37 cellular contexts compared by ENCODE assay signal in the genomic region with DNA sequence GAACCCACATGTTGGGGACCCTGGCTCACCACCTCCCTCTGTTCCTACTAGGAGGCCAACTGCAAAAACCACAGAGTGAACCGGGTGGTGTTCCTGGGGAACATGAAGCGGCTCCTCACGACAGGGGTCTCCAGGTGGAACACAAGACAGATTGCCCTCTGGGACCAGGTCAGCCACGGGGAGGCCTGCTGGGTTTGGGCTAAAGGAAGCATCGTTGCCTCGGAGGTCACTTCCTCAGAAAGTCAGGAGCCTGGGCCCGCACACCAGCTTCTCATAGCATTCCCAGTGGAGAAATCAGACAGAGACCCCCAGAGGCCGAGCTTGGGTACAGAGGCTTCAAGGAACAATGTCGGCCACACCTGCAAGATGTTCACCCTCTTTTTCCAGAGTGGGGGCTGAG.
DNase-seq lines count a peak whose midpoint lies in the region; ATAC-seq, FAIRE-seq and TF ChIP-seq lines count a peak whose summit lies in the region.
"Had no signal": no experiment of that assay in that cellular context is flagged by ENCODE, and none has a peak within 500 bp of the region (broad histone marks: within the 10 kb centered on the region; RNA-seq: fewer than 3 reads in every experiment).

No MANE protein-coding gene starts in this region.

- no peaks in the 10 kb centered on the region for H3K36me3 ChIP-seq in RWPE2 (ENCODE audit: low read depth)
- no peaks in the 10 kb centered on the region for H3K36me3 ChIP-seq in H1 (ENCODE audit: control insufficient read depth in 2 of 4, insufficient read depth in 4 of 4, low read length in 3 of 4)
- no peaks in the 10 kb centered on the region for H3K36me3 ChIP-seq in endodermal cell (ENCODE audit: control insufficient read depth, insufficient read depth, low read length)
- H3K36me3 ChIP-seq: BE2C had no signal

- no peak overlapping the region for H3K4me2 ChIP-seq in H1 (ENCODE audit: insufficient read depth in 1 of 2, low read depth in 2 of 2, low read length in 2 of 2)
- H3K4me2 ChIP-seq: A549 had no signal

- H3K9me3 Mint-ChIP-seq in WTC11 (no peaks in the 10 kb centered on the region), endodermal cell (no peaks in the 10 kb centered on the region)
- H3K9me3 Mint-ChIP-seq: CD4-positive, alpha-beta T cell; CD4-positive, CD25-positive, alpha-beta regulatory T cell; CD8-positive, alpha-beta T cell had no signal

- H2BK15ac ChIP-seq in H1 (ENCODE audit: low read length): no peak overlapping the region

- H3K4ac ChIP-seq in H1 (replicated peaks; ENCODE audit: insufficient read length, low read depth, low read length): no peak overlapping the region

- no peak for FAIRE-seq in H1 (lab: Jason Lieb, UNC)
- FAIRE-seq: A204.1, A549, D721Med had no signal

- DNase-seq in RWPE2 (ENCODE audit: low spot score): peak; percentile 63
- no peak for DNase-seq in WTC11 (ENCODE audit: low spot score)
- no peak for DNase-seq in H1 (ENCODE audit: low read depth in 1 of 2, low spot score in 2 of 2)
- no peak for DNase-seq in endodermal cell
- no peak for DNase-seq in GM20000 (ENCODE audit: low spot score)
- DNase-seq in NAMALWA (ENCODE audit: low spot score): no peak
- DNase-seq in NCI-H2081 (lab: John Stamatoyannopoulos, UW): no peak
- DNase-seq: 8988T; ACHN; AML-193; BE2C; C1 segment of cervical spinal cord; Caco-2; Calu3; CD4-positive, alpha-beta memory T cell; CD4-positive, alpha-beta T cell; CD4-positive, CD25-positive, alpha-beta regulatory T cell; CD8-positive, alpha-beta memory T cell; CD8-positive, alpha-beta T cell; COR-L47; DMS 273 treated with DMSO at 0.1 percent for 48 hours; DMS153; DMS53; DMS79; DMS79 treated with DMSO at 0.1 percent for 48 hours; DND-41; EL had no signal

- no peaks in the 10 kb centered on the region for H3K4me1 Mint-ChIP-seq in WTC11
- H3K4me1 Mint-ChIP-seq in endodermal cell: peaks cover 8% of the 10 kb centered on the region
- H3K4me1 Mint-ChIP-seq: CD4-positive, CD25-positive, alpha-beta regulatory T cell; CD8-positive, alpha-beta memory T cell had no signal

- H2BK20ac ChIP-seq in H1 (ENCODE audit: low read length): no peak overlapping the region

- H4K20me1 ChIP-seq in H1 (replicated peaks in 1 of 2; ENCODE audit: control insufficient read depth in 1 of 2, insufficient read depth in 2 of 2, low read length in 2 of 2): no peaks in the 10 kb centered on the region
- H4K20me1 ChIP-seq: BLaER1 had no signal

- no peaks in the 10 kb centered on the region for H3K27me3 Mint-ChIP-seq in WTC11 (ENCODE audit: low read depth)
- peaks cover 1% of the 10 kb centered on the region for H3K27me3 Mint-ChIP-seq in endodermal cell (ENCODE audit: insufficient read depth)

- CTCF ChIA-PET in WTC11 (lab: Charles Lee) (interaction anchor here (0.6 to 3.5 kb wide), 8 partner anchors 15 to 211 kb away, joined by 3 to 15 read pairs (median 4); no protein-coding TSS in a partner anchor), H1 (lab: Charles Lee; ENCODE audit: partially characterized antibody) (interaction anchor here (1.0 to 3.0 kb wide), 8 partner anchors 8 to 197 kb away, joined by 3 to 11 read pairs (median 4); no protein-coding TSS in a partner anchor)

- no peak for TF ChIP-seq EP300 in H1 (IDR thresholded peaks at IDR 0.05; ENCODE audit: borderline replicate concordance in 1 of 2, low read depth in 2 of 2, low read length in 2 of 2)

- H2AK5ac ChIP-seq in H1 (ENCODE audit: low read depth, low read length): no peak overlapping the region

- no peak overlapping the region for H2AFZ ChIP-seq in H1 (ENCODE audit: low read length)

- no peak overlapping the region for H4K5ac ChIP-seq in H1 (ENCODE audit: insufficient read length, low read depth, low read length)

- no peak overlapping the region for H3K4me3 Mint-ChIP-seq in WTC11
- no peak overlapping the region for H3K4me3 Mint-ChIP-seq in endodermal cell
- H3K4me3 Mint-ChIP-seq: B cell; CD14-positive monocyte; CD4-positive, alpha-beta memory T cell; CD4-positive, alpha-beta T cell; CD4-positive, CD25-positive, alpha-beta regulatory T cell; CD8-positive, alpha-beta memory T cell; CD8-positive, alpha-beta T cell had no signal

- H4K91ac ChIP-seq in H1 (replicated peaks; ENCODE audit: insufficient read length, low read length): no peak overlapping the region

- POLR2A ChIA-PET in WTC11 (lab: Charles Lee) (no interaction called here), H1 (lab: Charles Lee; ENCODE audit: partially characterized antibody) (interaction anchor here (1.2 kb wide), 1 partner anchor 8 kb away, joined by 3 read pairs; no protein-coding TSS in a partner anchor)

- peak; percentile 11 to 38; a peak in 1 of 4 replicates for TF ChIP-seq RAD21 in H1 (IDR thresholded peaks at IDR 0.05 in 1 of 2, conservative IDR thresholded peaks at IDR 0.05 in 1 of 2; ENCODE audit: low read depth in 2 of 2, low read length in 2 of 2)

- no peak overlapping the region for H3K23ac ChIP-seq in H1 (ENCODE audit: insufficient read length)

- no peaks in the 10 kb centered on the region for H3K79me1 ChIP-seq in H1 (ENCODE audit: low read depth, low read length)

- no peak for TF ChIP-seq POLR2A in H1 (IDR thresholded peaks at IDR 0.05; ENCODE audit: control extremely low read depth in 1 of 2, low read depth in 2 of 2, low read length in 2 of 2)

- H3K14ac ChIP-seq in H1 (ENCODE audit: insufficient read length): no peak overlapping the region

- no peak overlapping the region for H2BK120ac ChIP-seq in H1 (replicated peaks; ENCODE audit: low read depth, low read length)

- H4K8ac ChIP-seq in H1 (ENCODE audit: extremely low read depth, insufficient read depth, low read length): no peak overlapping the region

- H2BK5ac ChIP-seq in H1 (ENCODE audit: low read depth, low read length): no peak overlapping the region

- H3K27me3 ChIP-seq in RWPE2 (ENCODE audit: insufficient read depth, poor library complexity, severe bottlenecking) (no peaks in the 10 kb centered on the region), H1 (replicated peaks in 1 of 4; ENCODE audit: control insufficient read depth in 3 of 4, extremely low read depth in 1 of 4, insufficient read depth in 3 of 4, low read length in 3 of 4) (no peaks in the 10 kb centered on the region; a peak in 1 of 7 replicates), endodermal cell (ENCODE audit: control insufficient read depth, insufficient read depth, low read length, poor library complexity, severe bottlenecking) (no peaks in the 10 kb centered on the region)
- H3K27me3 ChIP-seq: BE2C; BLaER1; BLaER1 treated with 17β-estradiol and CSF1 and Interleukin-3, amounts not matched to agents 10 nM and 100 nM had no signal

- WGBS in H1 (ENCODE audit: extremely low coverage in 1 of 2, insufficient coverage in 1 of 2, insufficient read length in 1 of 2, insufficient replicate concordance in 2 of 2, low coverage in 1 of 2, low lambda C conversion rate in 2 of 2, missing lambda C conversion rate in 1 of 2), 2 experiments: 93% methylated on average over 9 of the region's 9 CpGs; no CpG with 5 or more reads in 1 of the 2 experiments
- WGBS in endodermal cell (ENCODE audit: insufficient coverage in 1 of 2, insufficient read length in 1 of 2), 2 experiments: 89 to 91% methylated on average over 9 of the region's 9 CpGs

- H3K18ac ChIP-seq in H1 (ENCODE audit: extremely low read depth, low read length): no peak overlapping the region

- H3K9ac ChIP-seq in H1 (replicated peaks in 1 of 4; ENCODE audit: extremely low read depth in 1 of 4, low read depth in 3 of 4, low read length in 3 of 4): no peak overlapping the region
- H3K9ac ChIP-seq in endodermal cell (ENCODE audit: extremely low read depth, low read length, poor library complexity, severe bottlenecking): no peak overlapping the region
- H3K9ac ChIP-seq: BLaER1; BLaER1 treated with 17β-estradiol and CSF1 and Interleukin-3, amounts not matched to agents 10 nM and 100 nM had no signal

- no peak for TF ChIP-seq CTCF in RWPE2 (IDR thresholded peaks at IDR 0.05; ENCODE audit: poor library complexity, severe bottlenecking)
- no peak for TF ChIP-seq CTCF in WTC11 (IDR thresholded peaks at IDR 0.05)
- no peak for TF ChIP-seq CTCF in H1 (IDR thresholded peaks at IDR 0.05; ENCODE audit: control extremely low read depth in 1 of 3, insufficient read depth in 1 of 3, low read depth in 1 of 3, low read length in 3 of 3)
- TF ChIP-seq CTCF in endodermal cell (conservative IDR thresholded peaks at IDR 0.05): peak; percentile 27
- TF ChIP-seq CTCF in GM20000 (IDR thresholded peaks at IDR 0.05; ENCODE audit: extremely low read depth, missing control alignments): no peak

- H3K4me1 ChIP-seq in RWPE2 (ENCODE audit: insufficient read depth, poor library complexity, severe bottlenecking) (no peaks in the 10 kb centered on the region), H1 (replicated peaks in 1 of 4; ENCODE audit: control insufficient read depth in 3 of 4, insufficient read depth in 4 of 4, low read length in 3 of 4) (no peaks in the 10 kb centered on the region), endodermal cell (ENCODE audit: control insufficient read depth, insufficient read depth, low read length) (no peaks in the 10 kb centered on the region)
- H3K4me1 ChIP-seq: A549, BE2C, Caco-2 had no signal

- H3K79me2 ChIP-seq in H1 (ENCODE audit: control insufficient read depth in 1 of 2, insufficient read depth in 2 of 2, low read length in 2 of 2): no peaks in the 10 kb centered on the region

- no peaks in the 10 kb centered on the region for H3K23me2 ChIP-seq in H1 (ENCODE audit: low read depth, low read length)

- H3K27ac Mint-ChIP-seq in WTC11 (no peak overlapping the region), endodermal cell (no peak overlapping the region)
- H3K27ac Mint-ChIP-seq: B cell; CD14-positive monocyte; CD4-positive, alpha-beta T cell; CD4-positive, CD25-positive, alpha-beta regulatory T cell; CD8-positive, alpha-beta T cell had no signal

- H3K4me3 ChIP-seq in RWPE2 (ENCODE audit: severe bottlenecking): no peak overlapping the region
- no peak overlapping the region for H3K4me3 ChIP-seq in H1 (ENCODE audit: extremely low read depth in 1 of 4, insufficient read depth in 2 of 4, low read depth in 3 of 4, low read length in 4 of 4)
- no peak overlapping the region for H3K4me3 ChIP-seq in endodermal cell (ENCODE audit: low read length)
- H3K4me3 ChIP-seq: A549; BLaER1; BLaER1 treated with 17β-estradiol and CSF1 and Interleukin-3, amounts not matched to agents 10 nM and 100 nM had no signal

- H3K56ac ChIP-seq in H1 (replicated peaks; ENCODE audit: insufficient read length, low read depth, low read length): no peak overlapping the region

- ATAC-seq in RWPE2 (ENCODE audit: low read depth) (no peak), WTC11 (peak; percentile 38; the same call in 1 of the 2 replicates), HG02610 (IDR thresholded peaks at IDR 0.05; ENCODE audit: unreplicated experiment) (no peak)
- ATAC-seq: A549; CD8-positive, alpha-beta T cell had no signal

- H2BK12ac ChIP-seq in H1 (ENCODE audit: low read depth, low read length): no peak overlapping the region

- H3K27ac ChIP-seq in RWPE2 (ENCODE audit: poor library complexity, severe bottlenecking) (no peak overlapping the region), H1 (ENCODE audit: low read depth, low read length) (no peak overlapping the region), endodermal cell (ENCODE audit: low read depth, low read length) (no peak overlapping the region)
- H3K27ac ChIP-seq: 22Rv1; A549; BLaER1; BLaER1 treated with 17β-estradiol and CSF1 and Interleukin-3, amounts not matched to agents 10 nM and 100 nM; C4-2B had no signal

- H3K36me3 Mint-ChIP-seq in WTC11 (no peaks in the 10 kb centered on the region), endodermal cell (ENCODE audit: low read depth) (no peaks in the 10 kb centered on the region)
- H3K36me3 Mint-ChIP-seq: CD14-positive monocyte; CD4-positive, alpha-beta memory T cell; CD4-positive, CD25-positive, alpha-beta regulatory T cell; CD8-positive, alpha-beta memory T cell; CD8-positive, alpha-beta T cell had no signal

- H3K9me3 ChIP-seq in RWPE2 (ENCODE audit: severe bottlenecking) (no peaks in the 10 kb centered on the region), H1 (ENCODE audit: insufficient read depth in 2 of 2, low read depth in 1 of 2, low read length in 1 of 2) (no peaks in the 10 kb centered on the region), endodermal cell (ENCODE audit: control insufficient read depth, low read length) (no peaks in the 10 kb centered on the region)
- H3K9me3 ChIP-seq: A549; BLaER1; BLaER1 treated with 17β-estradiol and CSF1 and Interleukin-3, amounts not matched to agents 10 nM and 100 nM; Caco-2 had no signal
